20 cellular contexts compared by ENCODE assay signal in genomic region chr22:18108187-18108586, GRCh38. TPM values are rescaled to one million over a fixed set of nuclear protein-coding genes. Genes with fewer than 3 reads are reported as not detected.
DNase-seq lines count a peak whose midpoint lies in the region; ATAC-seq, FAIRE-seq and TF ChIP-seq lines count a peak whose summit lies in the region.
"Had no signal": no experiment of that assay in that cellular context is flagged by ENCODE, and none has a peak within 500 bp of the region (broad histone marks: within the 10 kb centered on the region; RNA-seq: fewer than 3 reads in every experiment).

No MANE protein-coding gene starts in this region.

- no peaks in the 10 kb centered on the region for H4K20me1 ChIP-seq in GM12878 (ENCODE audit: control insufficient read depth, insufficient read depth)

- no peak for FAIRE-seq in GM12878 (lab: Jason Lieb, UNC)
- FAIRE-seq: D721Med, GM12892, H54 had no signal

- no peak for DNase-seq in activated naive CD4-positive, alpha-beta T cell treated with anti-CD3 and anti-CD28 coated beads, Interleukin-2, amount 50 U/mL, for 72 hours (ENCODE audit: low spot score in 2 of 2)
- DNase-seq in activated naive CD4-positive, alpha-beta T cell treated with anti-CD3 and anti-CD28 coated beads for 36 hours = no peak
- no peak for DNase-seq in GM12878 (ENCODE audit: low read depth, low spot score)
- no peak for DNase-seq in BE2C
- DNase-seq: CD4-positive, alpha-beta T cell; CD8-positive, alpha-beta memory T cell; DMS 273 treated with DMSO at 0.1 percent for 48 hours; DMS79; GF-D8; GOT3 had no signal

- H3K27me3 Mint-ChIP-seq in activated naive CD4-positive, alpha-beta T cell treated with anti-CD3 and anti-CD28 coated beads for 36 hours (ENCODE audit: low read depth) = peaks cover 27% of the 10 kb centered on the region

- H2AFZ ChIP-seq in GM12878 (ENCODE audit: control insufficient read depth, low read depth, low read length) = no peak overlapping the region

- peaks cover 40% of the 10 kb centered on the region for H3K4me1 Mint-ChIP-seq in activated naive CD4-positive, alpha-beta T cell treated with anti-CD3 and anti-CD28 coated beads for 36 hours (ENCODE audit: low read depth)

- ATAC-seq in activated naive CD4-positive, alpha-beta T cell treated with anti-CD3 and anti-CD28 coated beads, Interleukin-2, amount 50 U/mL, for 72 hours = peak; percentile 12 to 37
- ATAC-seq in GM12878 = no peak
- ATAC-seq in HG02870 (IDR thresholded peaks at IDR 0.05; ENCODE audit: unreplicated experiment) = no peak

- H3K79me2 ChIP-seq in GM12878 (ENCODE audit: control insufficient read depth, insufficient read depth, low read length) = peaks cover 29% of the 10 kb centered on the region

- H3K27me3 ChIP-seq in GM12878 (replicated peaks in 1 of 2; ENCODE audit: control insufficient read depth in 2 of 2, insufficient read depth in 2 of 2, low read length in 1 of 2) (no peaks in the 10 kb centered on the region; a peak in 1 of 4 replicates), BE2C (peaks cover 28% of the 10 kb centered on the region)

- CTCF ChIA-PET in activated naive CD4-positive, alpha-beta T cell treated with anti-CD3 and anti-CD28 coated beads for 36 hours (lab: Charles Lee) = interaction anchor here (1.3 kb wide), 1 partner anchor 32 kb away, joined by 3 read pairs; no protein-coding TSS in a partner anchor
- CTCF ChIA-PET in HEK293 (lab: Yijun Ruan, JAX) (interaction anchor here (0.6 kb wide), 1 partner anchor 107 kb away, joined by 4 read pairs; no protein-coding TSS in a partner anchor), GM12878 (lab: Yijun Ruan, JAX) (interaction anchor here (1.9 kb wide), 1 partner anchor 32 kb away, joined by 8 read pairs; no protein-coding TSS in a partner anchor)

- H3K9ac ChIP-seq in GM12878 (ENCODE audit: control insufficient read depth, insufficient read depth, low read length) = no peak overlapping the region
- H3K9ac ChIP-seq: BLaER1 treated with 17β-estradiol and CSF1 and Interleukin-3, amounts not matched to agents 10 nM and 100 nM had no signal

- in situ Hi-C loops in GM12878 (cut with MboI) = no loop called here

- no peak for TF ChIP-seq POLR2A in GM12878 (IDR thresholded peaks at IDR 0.05; ENCODE audit: low read depth, low read length)

- peaks cover 0 to 3% of the 10 kb centered on the region in 2 experiments; a peak in 1 of 3 replicates for H3K36me3 ChIP-seq in HEK293 (ENCODE audit: control insufficient read depth in 2 of 2, insufficient read depth in 1 of 2, low read length in 2 of 2)
- H3K36me3 ChIP-seq in GM12878 (ENCODE audit: control insufficient read depth in 2 of 2, insufficient read depth in 2 of 2, low read length in 1 of 2) = no peaks in the 10 kb centered on the region
- no peaks in the 10 kb centered on the region; the same call in 1 of the 2 replicates for H3K36me3 ChIP-seq in BE2C
- H3K36me3 ChIP-seq: HAP-1 had no signal

- TF ChIP-seq EP300 in GM12878 (IDR thresholded peaks at IDR 0.05; ENCODE audit: borderline replicate concordance in 1 of 2, control insufficient read depth in 1 of 2, low read depth in 2 of 2, low read length in 2 of 2) = no peak

- no peaks in the 10 kb centered on the region for H3K9me3 ChIP-seq in HEK293 (ENCODE audit: control insufficient read depth, insufficient read depth, low read depth, low read length)
- peaks cover 28% of the 10 kb centered on the region for H3K9me3 ChIP-seq in GM12878 (replicated peaks; ENCODE audit: control insufficient read depth, insufficient read depth, low read length)
- H3K9me3 ChIP-seq in BE2C = no peaks in the 10 kb centered on the region
- H3K9me3 ChIP-seq: HAP-1 had no signal

- POLR2A ChIA-PET in HEK293 (lab: Yijun Ruan, JAX) (interaction anchor here (0.6 kb wide), 1 partner anchor 42 kb away, joined by 3 read pairs; the partner anchor contains the start of gene USP18), GM12878 (lab: Charles Lee) (no interaction called here)

- BruUV-seq in GM12878 (replicated peaks; lab: Mats Ljungman, UMichigan) = no TSS peak

- H3K4me2 ChIP-seq in GM12878 (ENCODE audit: control insufficient read depth, insufficient read depth) = no peak overlapping the region
- H3K4me2 ChIP-seq: BLaER1 treated with 17β-estradiol and CSF1 and Interleukin-3, amounts not matched to agents 10 nM and 100 nM had no signal

- H3K36me3 Mint-ChIP-seq in activated naive CD4-positive, alpha-beta T cell treated with anti-CD3 and anti-CD28 coated beads, Interleukin-2, amount 50 U/mL, for 72 hours = peaks cover 30 to 56% of the 10 kb centered on the region in 2 donors
- peaks cover 21% of the 10 kb centered on the region for H3K36me3 Mint-ChIP-seq in activated naive CD4-positive, alpha-beta T cell treated with anti-CD3 and anti-CD28 coated beads for 36 hours (ENCODE audit: low read depth)

- no peak overlapping the region for H3K4me3 Mint-ChIP-seq in activated naive CD4-positive, alpha-beta T cell treated with anti-CD3 and anti-CD28 coated beads for 36 hours
- H3K4me3 Mint-ChIP-seq: B cell; CD4-positive, alpha-beta T cell; CD8-positive, alpha-beta memory T cell had no signal

- H3K4me1 ChIP-seq in HEK293 (ENCODE audit: control insufficient read depth, insufficient read depth, low read length) (no peaks in the 10 kb centered on the region), GM12878 (ENCODE audit: control insufficient read depth, insufficient read depth, low read length) (peaks cover 44% of the 10 kb centered on the region), BE2C (peaks cover 6% of the 10 kb centered on the region; the same call in 1 of the 2 replicates)
- H3K4me1 ChIP-seq: HAP-1 had no signal

- RAD21 ChIA-PET in GM12878 (lab: Charles Lee; ENCODE audit: unreplicated experiment) = interaction anchor here (5.0 kb wide), 1 partner anchor 32 kb away, joined by 21 read pairs; no protein-coding TSS in a partner anchor

- peak overlapping the region in 1 of 2 donors; percentile 80 for H3K27ac Mint-ChIP-seq in activated naive CD4-positive, alpha-beta T cell treated with anti-CD3 and anti-CD28 coated beads, Interleukin-2, amount 50 U/mL, for 72 hours
- no peak overlapping the region for H3K27ac Mint-ChIP-seq in activated naive CD4-positive, alpha-beta T cell treated with anti-CD3 and anti-CD28 coated beads for 36 hours
- H3K27ac Mint-ChIP-seq: B cell; CD14-positive monocyte; CD4-positive, alpha-beta T cell; CD8-positive, alpha-beta memory T cell had no signal

- TF ChIP-seq RAD21 in GM12878 (IDR thresholded peaks at IDR 0.05; ENCODE audit: insufficient read depth, low read depth, low read length) = no peak

- H3K4me3 ChIP-seq in HEK293 (ENCODE audit: low read depth, low read length) = no peak overlapping the region
- no peak overlapping the region for H3K4me3 ChIP-seq in GM12878
- H3K4me3 ChIP-seq in BE2C (ENCODE audit: low read depth, low read length) = no peak overlapping the region
- H3K4me3 ChIP-seq: HAP-1 had no signal

- H3K27ac ChIP-seq in HEK293 (ENCODE audit: extremely low read depth, low read depth, low read length) (no peak overlapping the region), GM12878 (ENCODE audit: control insufficient read depth, insufficient read depth) (peak overlapping the region; percentile 91; the same call in 1 of the 2 replicates)
- H3K27ac ChIP-seq: BLaER1 treated with 17β-estradiol and CSF1 and Interleukin-3, amounts not matched to agents 10 nM and 100 nM had no signal

- intact Hi-C loops in activated naive CD4-positive, alpha-beta T cell treated with anti-CD3 and anti-CD28 coated beads for 36 hours (cut with micrococcal nuclease) = no loop called here
- intact Hi-C loops in GM12878 (cut with micrococcal nuclease; ENCODE audit: unreplicated experiment) = loop anchor here (10.0 kb wide), 1 partner anchor 133 kb away; no protein-coding TSS in a partner anchor

- WGBS in GM12878 (ENCODE audit: insufficient coverage, insufficient replicate concordance, low lambda C conversion rate, missing lambda C conversion rate) = 60% methylated on average over 3 of the region's 3 CpGs

- SMC1A ChIA-PET in GM12878 (lab: Charles Lee; ENCODE audit: uncharacterized antibody, unreplicated experiment) = no interaction called here

- TF ChIP-seq CTCF in HEK293 (tag by site-specific recombination; IDR thresholded peaks at IDR 0.05) (no peak), GM12878 (IDR thresholded peaks at IDR 0.05 in 2 of 3, conservative IDR thresholded peaks at IDR 0.05 in 1 of 3; ENCODE audit: control insufficient read depth in 2 of 3, extremely low read depth in 1 of 3, insufficient read depth in 1 of 3, low read depth in 3 of 3, low read length in 3 of 3) (no peak), BE2C (IDR thresholded peaks at IDR 0.05; ENCODE audit: low read depth, low read length) (no peak)

- H3K9me3 Mint-ChIP-seq in activated naive CD4-positive, alpha-beta T cell treated with anti-CD3 and anti-CD28 coated beads, Interleukin-2, amount 50 U/mL, for 72 hours = peaks cover 3 to 19% of the 10 kb centered on the region in 2 donors
- peaks cover 11% of the 10 kb centered on the region for H3K9me3 Mint-ChIP-seq in activated naive CD4-positive, alpha-beta T cell treated with anti-CD3 and anti-CD28 coated beads for 36 hours
- H3K9me3 Mint-ChIP-seq: CD4-positive, alpha-beta T cell had no signal

RNA-seq across cellular contexts. Expression of gene TUBA8, which starts 2.4 kb away (rescaled TPM):
- total RNA-seq in activated naive CD4-positive, alpha-beta T cell treated with anti-CD3 and anti-CD28 coated beads, Interleukin-2, amount 50 U/mL, for 72 hours = 1 to 10 TPM; 1.1 to 1.6 TPM
- under 1 TPM in 1 of 2 experiments, not detected in 1; 0.25 TPM for total RNA-seq in activated naive CD4-positive, alpha-beta T cell treated with anti-CD3 and anti-CD28 coated beads for 36 hours
- total RNA-seq in GM12878 (2013; cell fraction: nucleolus; rRNA removed) = 7.2 and 8.4 TPM in 2 replicates
- 20.9 and 24.1 TPM in 2 replicates for total RNA-seq in GM12878 (2014; rRNA removed)
- 11.9 and 14.7 TPM in 2 replicates for total RNA-seq in GM12878 (2014; rRNA removed; fragmentation: Illumina TruSeq; extraction: Trizol)
- total RNA-seq in GM12878 (2021) = 21.0 and 21.1 TPM in 2 replicates
- polyA plus RNA-seq in GM12878 (2011; ENCODE audit: low read depth) = 7.9 TPM
- polyA plus RNA-seq in GM12878 (2011; rRNA removed) = 4.1 and 7.0 TPM in 2 replicates
- 11.6 and 12.3 TPM in 2 replicates for polyA plus RNA-seq in GM12878 (2011; cell fraction: cytosol; rRNA removed)
- polyA plus RNA-seq in GM12878 (2011; cell fraction: nucleus; rRNA removed) = 6.2 and 6.5 TPM in 2 replicates
- 8.5 and 13.0 TPM in 2 replicates for polyA plus RNA-seq in GM12878 (2012)
- polyA plus RNA-seq in GM12878 (2014; fragmentation: Illumina TruSeq; extraction: Trizol) = 13.1 and 23.7 TPM in 2 replicates
- 1 to 10 TPM; 2.2 to 5.5 TPM for polyA plus RNA-seq in GM12878 (2014; fragmentation: Nextera tagmentation; extraction: Ambion mirVana)
- 25.5 and 26.0 TPM in 2 replicates for polyA plus RNA-seq in GM12878 (2014; rRNA removed)
- polyA plus RNA-seq in GM12878 (2016; fragmentation: Nextera tagmentation; extraction: Ambion mirVana) = 10 to 100 TPM; 27.3 to 30.3 TPM
- 4.2 and 7.4 TPM in 2 replicates for polyA minus RNA-seq in GM12878 (2011; rRNA and poly(A)+ RNA removed)
- polyA minus RNA-seq in GM12878 (2011; cell fraction: cytosol; rRNA and poly(A)+ RNA removed) = 1.4 and 1.6 TPM in 2 replicates
- 0.48 and 1.4 TPM in 2 replicates for polyA minus RNA-seq in GM12878 (2011; cell fraction: nucleus; rRNA and poly(A)+ RNA removed)
- polyA plus RNA-seq in BE2C (2012; ENCODE audit: insufficient read depth, insufficient read length, low read depth) = 1.9 TPM
- total RNA-seq: G401 had no signal

RNA-seq across cellular contexts. Expression of gene PEX26, which starts 30.4 kb away (rescaled TPM):
- total RNA-seq in activated naive CD4-positive, alpha-beta T cell treated with anti-CD3 and anti-CD28 coated beads, Interleukin-2, amount 50 U/mL, for 72 hours = 10 to 100 TPM; 36.8 to 63.7 TPM
- 10 to 100 TPM; 47.6 to 48.2 TPM for total RNA-seq in activated naive CD4-positive, alpha-beta T cell treated with anti-CD3 and anti-CD28 coated beads for 36 hours
- 32.1 and 35.1 TPM in 2 replicates for total RNA-seq in GM12878 (2013; cell fraction: nucleolus; rRNA removed)
- total RNA-seq in GM12878 (2014; rRNA removed) (24.1 and 25.8 TPM in 2 replicates), GM12878 (2014; rRNA removed; fragmentation: Illumina TruSeq; extraction: Trizol) (16.6 and 19.7 TPM in 2 replicates), GM12878 (2021) (50.0 and 50.8 TPM in 2 replicates)
- 10.9 TPM for polyA plus RNA-seq in GM12878 (2011; ENCODE audit: low read depth)
- polyA plus RNA-seq in GM12878 (2011; rRNA removed) (21.5 and 29.1 TPM in 2 replicates), GM12878 (2014; fragmentation: Illumina TruSeq; extraction: Trizol) (15.3 and 25.2 TPM in 2 replicates), GM12878 (2014; fragmentation: Nextera tagmentation; extraction: Ambion mirVana) (1 to 10 TPM in 1 of 2 experiments, under 1 TPM in 1; 0.79 to 1.1 TPM), GM12878 (2014; rRNA removed) (35.5 and 39.9 TPM in 2 replicates), GM12878 (2016; fragmentation: Nextera tagmentation; extraction: Ambion mirVana) (1 to 10 TPM; 6.2 to 6.9 TPM)
- polyA plus RNA-seq in GM12878 (2011; cell fraction: cytosol; rRNA removed) = 45.9 and 46.4 TPM in 2 replicates
- 21.1 and 25.5 TPM in 2 replicates for polyA plus RNA-seq in GM12878 (2011; cell fraction: nucleus; rRNA removed)
- polyA plus RNA-seq in GM12878 (2012) = 20.4 and 25.0 TPM in 2 replicates
- 35.8 and 47.0 TPM in 2 replicates for polyA minus RNA-seq in GM12878 (2011; rRNA and poly(A)+ RNA removed)
- 16.1 and 18.3 TPM in 2 replicates for polyA minus RNA-seq in GM12878 (2011; cell fraction: cytosol; rRNA and poly(A)+ RNA removed)
- 8.1 and 13.5 TPM in 2 replicates for polyA minus RNA-seq in GM12878 (2011; cell fraction: nucleus; rRNA and poly(A)+ RNA removed)
- 15.3 TPM for polyA plus RNA-seq in BE2C (2012; ENCODE audit: insufficient read depth, insufficient read length, low read depth)

RNA-seq across cellular contexts. Expression of gene USP18, which starts 41.8 kb away (rescaled TPM):
- 10 to 100 TPM in 1 of 2 donors, 1 to 10 TPM in 1; 5.7 to 22.0 TPM for total RNA-seq in activated naive CD4-positive, alpha-beta T cell treated with anti-CD3 and anti-CD28 coated beads, Interleukin-2, amount 50 U/mL, for 72 hours
- total RNA-seq in activated naive CD4-positive, alpha-beta T cell treated with anti-CD3 and anti-CD28 coated beads for 36 hours = 10 to 100 TPM; 13.4 to 13.9 TPM
- total RNA-seq in GM12878 (2013; cell fraction: nucleolus; rRNA removed) = 9.9 and 10.7 TPM in 2 replicates
- total RNA-seq in GM12878 (2014; rRNA removed) (58.5 and 66.4 TPM in 2 replicates), GM12878 (2014; rRNA removed; fragmentation: Illumina TruSeq; extraction: Trizol) (39.8 and 43.0 TPM in 2 replicates), GM12878 (2021) (37.5 and 42.7 TPM in 2 replicates)
- polyA plus RNA-seq in GM12878 (2011; ENCODE audit: low read depth) = 29.6 TPM
- polyA plus RNA-seq in GM12878 (2011; rRNA removed) (83.5 and 84.7 TPM in 2 replicates), GM12878 (2014; fragmentation: Illumina TruSeq; extraction: Trizol) (42.3 and 44.7 TPM in 2 replicates), GM12878 (2014; fragmentation: Nextera tagmentation; extraction: Ambion mirVana) (10 to 100 TPM; 53.0 to 65.7 TPM), GM12878 (2014; rRNA removed) (53.0 and 65.8 TPM in 2 replicates), GM12878 (2016; fragmentation: Nextera tagmentation; extraction: Ambion mirVana) (10 to 100 TPM; 60.6 to 66.8 TPM)
- polyA plus RNA-seq in GM12878 (2011; cell fraction: cytosol; rRNA removed) = 76.9 and 77.8 TPM in 2 replicates
- polyA plus RNA-seq in GM12878 (2011; cell fraction: nucleus; rRNA removed) = 54.3 and 59.3 TPM in 2 replicates
- polyA plus RNA-seq in GM12878 (2012) = 29.4 and 36.3 TPM in 2 replicates
- polyA minus RNA-seq in GM12878 (2011; rRNA and poly(A)+ RNA removed) = 55.4 and 67.0 TPM in 2 replicates
- 17.2 and 18.8 TPM in 2 replicates for polyA minus RNA-seq in GM12878 (2011; cell fraction: cytosol; rRNA and poly(A)+ RNA removed)
- 8.5 and 12.8 TPM in 2 replicates for polyA minus RNA-seq in GM12878 (2011; cell fraction: nucleus; rRNA and poly(A)+ RNA removed)
- 0.22 TPM for polyA plus RNA-seq in BE2C (2012; ENCODE audit: insufficient read depth, insufficient read length, low read depth)

Comparison
In these comparisons a context has a peak if more than half of its experiments do, and no peak if none do; other contexts are left out.
1. ATAC-seq: peak in activated naive CD4-positive, alpha-beta T cell treated with anti-CD3 and anti-CD28 coated beads, Interleukin-2, amount 50 U/mL, for 72 hours (2 of 2); none in GM12878 (single experiment) and HG02870 (single experiment).